1 cellular context compared by ENCODE assay signal in genomic region chr2:151972176-151973012, GRCh38.
TF ChIP-seq lines count a peak whose summit lies in the region.

No MANE protein-coding gene starts in this region.

TF ChIP-seq in GM12878, 131 proteins besides CTCF, POLR2A, EP300 and RAD21 (continued from another document):
- TF ChIP-seq ZBTB11 (CRISPR knock-in tag; IDR thresholded peaks at IDR 0.05) (no peak), MYC (IDR thresholded peaks at IDR 0.05; ENCODE audit: insufficient read depth, insufficient read length, insufficient replicate concordance, low read length, severe bottlenecking) (no peak), RB1 (IDR thresholded peaks at IDR 0.05; ENCODE audit: borderline replicate concordance) (no peak), ZSCAN29 (IDR thresholded peaks at IDR 0.05) (no peak), JUND (IDR thresholded peaks at IDR 0.05; ENCODE audit: low read depth, low read length) (no peak)
